ENCODE assay signal across 1 cellular context in genomic region chr11:87352759-87353707, GRCh38.
TF ChIP-seq lines count a peak whose summit lies in the region.

No MANE protein-coding gene starts in this region.

TF ChIP-seq in HepG2, 621 proteins besides CTCF, POLR2A, EP300 and RAD21 (continued from another document):
- no peak for TF ChIP-seq RNF219 (CRISPR knock-in tag; IDR thresholded peaks at IDR 0.05)
- TF ChIP-seq ZNF431 (CRISPR knock-in tag; IDR thresholded peaks at IDR 0.05; ENCODE audit: borderline replicate concordance, low read depth), result no peak
- TF ChIP-seq MEF2D (CRISPR knock-in tag; IDR thresholded peaks at IDR 0.05), result 0 out of 2 replicates have a peak, but pooled peaks have one; percentile 25
- no peak for TF ChIP-seq CHD4 (IDR thresholded peaks at IDR 0.05; ENCODE audit: borderline replicate concordance, low read length)
- no peak for TF ChIP-seq FOXK1 (CRISPR knock-in tag; IDR thresholded peaks at IDR 0.05; ENCODE audit: borderline replicate concordance, low read depth)
- no peak for TF ChIP-seq THAP8 (CRISPR knock-in tag; IDR thresholded peaks at IDR 0.05; ENCODE audit: borderline replicate concordance)
- no peak for TF ChIP-seq ZBTB33 (CRISPR knock-in tag; IDR thresholded peaks at IDR 0.05)
- TF ChIP-seq MIER3 (CRISPR knock-in tag; IDR thresholded peaks at IDR 0.05; ENCODE audit: borderline replicate concordance), result no peak
- no peak for TF ChIP-seq ZNF337 (CRISPR knock-in tag; IDR thresholded peaks at IDR 0.05; ENCODE audit: borderline replicate concordance, low read depth)
- no peak for TF ChIP-seq PHF21A (CRISPR knock-in tag; IDR thresholded peaks at IDR 0.05)
- no peak for TF ChIP-seq ZNF17 (CRISPR knock-in tag; IDR thresholded peaks at IDR 0.05)
- TF ChIP-seq HOXA3 (CRISPR knock-in tag; IDR thresholded peaks at IDR 0.05), result no peak
- no peak for TF ChIP-seq BCL3 (CRISPR knock-in tag; IDR thresholded peaks at IDR 0.05)
- TF ChIP-seq HNF1B (CRISPR knock-in tag; IDR thresholded peaks at IDR 0.05), result no peak
- no peak for TF ChIP-seq ZFP90 (CRISPR knock-in tag; IDR thresholded peaks at IDR 0.05; ENCODE audit: borderline replicate concordance)
- no peak for TF ChIP-seq SRY (CRISPR knock-in tag; IDR thresholded peaks at IDR 0.05)
- no peak for TF ChIP-seq DZIP1 (CRISPR knock-in tag; IDR thresholded peaks at IDR 0.05)
- no peak for TF ChIP-seq MTF1 (CRISPR knock-in tag; IDR thresholded peaks at IDR 0.05)
- no peak for TF ChIP-seq SIX4 (CRISPR knock-in tag; IDR thresholded peaks at IDR 0.05)
- no peak for TF ChIP-seq PRPF4 (IDR thresholded peaks at IDR 0.05; ENCODE audit: low read depth, low read length, poor library complexity, severe bottlenecking)
- 0 out of 2 replicates have a peak, but pooled peaks have one; percentile 15 for TF ChIP-seq FOXO1 (CRISPR knock-in tag; IDR thresholded peaks at IDR 0.05)
- TF ChIP-seq ZFP91 (CRISPR knock-in tag; IDR thresholded peaks at IDR 0.05; ENCODE audit: borderline replicate concordance), result peak; percentile 58; the same call in 1 of the 2 replicates
- TF ChIP-seq MBD4 (IDR thresholded peaks at IDR 0.05; ENCODE audit: borderline replicate concordance, low read length), result no peak
- no peak for TF ChIP-seq ZNF296 (CRISPR knock-in tag; conservative IDR thresholded peaks at IDR 0.05)
- TF ChIP-seq PAF1 (CRISPR knock-in tag; IDR thresholded peaks at IDR 0.05), result no peak
- TF ChIP-seq TCF12 (IDR thresholded peaks at IDR 0.05), result no peak
- TF ChIP-seq TCF12 (CRISPR knock-in tag; IDR thresholded peaks at IDR 0.05), result no peak
- no peak for TF ChIP-seq THRA (CRISPR knock-in tag; IDR thresholded peaks at IDR 0.05; ENCODE audit: borderline replicate concordance)
- no peak for TF ChIP-seq TAF15 (IDR thresholded peaks at IDR 0.05; ENCODE audit: low read depth, low read length, poor library complexity, severe bottlenecking)
- no peak for TF ChIP-seq ZNF235 (CRISPR knock-in tag; IDR thresholded peaks at IDR 0.05; ENCODE audit: borderline replicate concordance)
- TF ChIP-seq ZBTB46 (CRISPR knock-in tag; IDR thresholded peaks at IDR 0.05; ENCODE audit: borderline replicate concordance), result no peak
- TF ChIP-seq SMC3 (IDR thresholded peaks at IDR 0.05; ENCODE audit: low read length), result peak; percentile 26; the same call in 1 of the 2 replicates
- TF ChIP-seq EHMT2 (IDR thresholded peaks at IDR 0.05; ENCODE audit: borderline replicate concordance, low read depth, low read length), result no peak
- no peak for TF ChIP-seq BCL6 (CRISPR knock-in tag; IDR thresholded peaks at IDR 0.05)
- no peak for TF ChIP-seq DNMT3B (CRISPR knock-in tag; conservative IDR thresholded peaks at IDR 0.05)
- TF ChIP-seq WIZ (CRISPR knock-in tag; IDR thresholded peaks at IDR 0.05), result no peak
- no peak for TF ChIP-seq CEBPZ (IDR thresholded peaks at IDR 0.05; ENCODE audit: low read length)
- no peak for TF ChIP-seq ZZZ3 (CRISPR knock-in tag; IDR thresholded peaks at IDR 0.05; ENCODE audit: borderline replicate concordance)
- TF ChIP-seq SYNCRIP (IDR thresholded peaks at IDR 0.05; ENCODE audit: insufficient read depth, low read depth, low read length), result no peak
- no peak for TF ChIP-seq MED1 (CRISPR knock-in tag; IDR thresholded peaks at IDR 0.05)
